ENCODE assay signal across 29 cellular contexts in the genomic region with DNA sequence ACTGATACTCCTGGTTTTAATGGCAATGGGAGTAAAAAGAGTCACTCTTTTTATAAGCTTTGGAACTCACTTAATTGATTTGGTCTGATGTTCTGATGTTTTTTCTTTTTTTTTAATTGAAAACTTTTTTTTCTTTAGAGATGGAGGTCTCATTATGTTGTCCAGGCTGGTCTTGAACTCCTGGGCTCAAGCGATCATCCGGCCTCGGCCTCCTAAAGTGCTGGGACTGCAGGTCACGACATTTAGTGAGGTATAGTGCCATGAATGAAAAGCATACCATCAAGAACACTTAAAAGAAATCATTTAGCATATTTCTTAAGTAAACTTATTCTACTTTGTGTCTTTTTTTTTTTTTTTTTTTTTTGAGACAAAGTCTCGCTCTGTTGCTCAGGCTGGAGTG. TPM values are rescaled to one million over a fixed set of nuclear protein-coding genes. Genes with fewer than 3 reads are reported as not detected.
DNase-seq lines count a peak whose midpoint lies in the region; ATAC-seq and TF ChIP-seq lines count a peak whose summit lies in the region.
"Had no signal": no experiment of that assay in that cellular context is flagged by ENCODE, and none has a peak within 500 bp of the region (broad histone marks: within the 10 kb centered on the region; RNA-seq: fewer than 3 reads in every experiment).

No MANE protein-coding gene starts in this region.

- H2AFZ ChIP-seq in PC-3 (ENCODE audit: low read length), result no peak overlapping the region
- no peak overlapping the region for H2AFZ ChIP-seq in mesenchymal stem cell (ENCODE audit: low read depth, low read length)
- H2AFZ ChIP-seq: neural progenitor cell had no signal

- no peaks in the 10 kb centered on the region for H3K27me3 Mint-ChIP-seq in activated T-cell treated with anti-CD3 and anti-CD28 coated beads, Interleukin-2, amount 50 U/mL, for 24 hours
- no peaks in the 10 kb centered on the region for H3K27me3 Mint-ChIP-seq in activated CD4-positive, alpha-beta memory T cell treated with anti-CD3 and anti-CD28 coated beads, Interleukin-2, amount 10 ng/mL, durations not matched to agents 7 days and 5 days
- H3K27me3 Mint-ChIP-seq: stimulated activated naive B cell treated with anti-CD40 and anti-IgM and Interleukin-4, amounts not matched to agents 10 μg/mL and 1 μg/mL and 100 μg/mL, for 72 hours had no signal

- H3K4me3 Mint-ChIP-seq in activated T-cell treated with anti-CD3 and anti-CD28 coated beads, Interleukin-2, amount 50 U/mL, for 24 hours, result peak overlapping the region; percentile 30
- H3K4me3 Mint-ChIP-seq in activated CD4-positive, alpha-beta memory T cell treated with anti-CD3 and anti-CD28 coated beads, Interleukin-2, amount 10 ng/mL, durations not matched to agents 7 days and 5 days, result no peak overlapping the region
- H3K4me3 Mint-ChIP-seq: activated CD8-positive, alpha-beta T cell treated with anti-CD3 and anti-CD28 coated beads, Interleukin-2, amount 10 ng/mL, durations not matched to agents 7 days and 5 days; neural progenitor cell had no signal

- H3F3A ChIP-seq in PC-3 (ENCODE audit: low read length, unreplicated experiment), result peaks cover 14% of the 10 kb centered on the region

- H4K20me1 ChIP-seq in PC-3 (ENCODE audit: low read length), result peaks cover 67% of the 10 kb centered on the region

- H3K79me2 ChIP-seq in PC-3 (ENCODE audit: low read length), result peaks cover 93% of the 10 kb centered on the region

- H3K4me1 ChIP-seq in PC-3 (ENCODE audit: insufficient read depth, low read length), result peaks cover 49% of the 10 kb centered on the region
- peaks cover 7% of the 10 kb centered on the region for H3K4me1 ChIP-seq in mesenchymal stem cell (ENCODE audit: control insufficient read depth, insufficient read depth, low read depth, low read length)

- H3K27ac ChIP-seq in PC-3 (ENCODE audit: low read length), result no peak overlapping the region
- no peak overlapping the region for H3K27ac ChIP-seq in mesenchymal stem cell (ENCODE audit: low read length, poor library complexity, severe bottlenecking)
- H3K27ac ChIP-seq: BLaER1 treated with 17β-estradiol and CSF1 and Interleukin-3, amounts not matched to agents 10 nM and 100 nM; heart right ventricle; neural progenitor cell; suprapubic skin had no signal

- H3K4me1 Mint-ChIP-seq in activated T-cell treated with anti-CD3 and anti-CD28 coated beads, Interleukin-2, amount 50 U/mL, for 24 hours (ENCODE audit: low read depth), result peaks cover 41% of the 10 kb centered on the region
- peaks cover 51% of the 10 kb centered on the region for H3K4me1 Mint-ChIP-seq in activated CD4-positive, alpha-beta memory T cell treated with anti-CD3 and anti-CD28 coated beads, Interleukin-2, amount 10 ng/mL, durations not matched to agents 7 days and 5 days

- H3K27me3 ChIP-seq in PC-3 (ENCODE audit: low read length) (no peaks in the 10 kb centered on the region), mesenchymal stem cell (ENCODE audit: control insufficient read depth in 1 of 2, insufficient read depth in 1 of 2, low read length in 2 of 2) (no peaks in the 10 kb centered on the region)
- H3K27me3 ChIP-seq: BLaER1 treated with 17β-estradiol and CSF1 and Interleukin-3, amounts not matched to agents 10 nM and 100 nM; heart right ventricle; neural progenitor cell; suprapubic skin; uterus had no signal

- H3K9ac ChIP-seq in PC-3 (ENCODE audit: low read length) (no peak overlapping the region), mesenchymal stem cell (ENCODE audit: low read length) (peak overlapping the region; percentile 52)
- H3K9ac ChIP-seq: neural progenitor cell had no signal

- no peak overlapping the region for H2BK120ac ChIP-seq in mesenchymal stem cell (ENCODE audit: low read depth, low read length)

- no peak overlapping the region for H4K8ac ChIP-seq in mesenchymal stem cell (ENCODE audit: low read length)

- TF ChIP-seq CTCF in PC-3 (conservative IDR thresholded peaks at IDR 0.05; ENCODE audit: low read depth, low read length), result no peak

- no TSS peak for BruUV-seq in PC-3 (replicated peaks; lab: Mats Ljungman, UMichigan)

- peak overlapping the region; percentile 16 for H3K27ac Mint-ChIP-seq in activated T-cell treated with anti-CD3 and anti-CD28 coated beads, Interleukin-2, amount 50 U/mL, for 24 hours
- H3K27ac Mint-ChIP-seq in activated CD4-positive, alpha-beta memory T cell treated with anti-CD3 and anti-CD28 coated beads, Interleukin-2, amount 10 ng/mL, durations not matched to agents 7 days and 5 days, result no peak overlapping the region
- H3K27ac Mint-ChIP-seq: activated CD8-positive, alpha-beta T cell treated with anti-CD3 and anti-CD28 coated beads, Interleukin-2, amount 10 ng/mL, durations not matched to agents 7 days and 5 days; neural progenitor cell had no signal

- no peak overlapping the region for H3K14ac ChIP-seq in mesenchymal stem cell (ENCODE audit: low read length in 2 of 2)

- no peak overlapping the region for H2BK15ac ChIP-seq in mesenchymal stem cell (ENCODE audit: low read depth, poor library complexity, severe bottlenecking)

- H3K79me1 ChIP-seq in mesenchymal stem cell (replicated peaks; ENCODE audit: low read length, poor library complexity, severe bottlenecking), result peaks cover 4% of the 10 kb centered on the region

- H2AK5ac ChIP-seq in mesenchymal stem cell (ENCODE audit: low read length, severe bottlenecking), result no peak overlapping the region

- no peak overlapping the region for H2BK5ac ChIP-seq in mesenchymal stem cell (ENCODE audit: low read depth, low read length, poor library complexity, severe bottlenecking)

- H4K91ac ChIP-seq in mesenchymal stem cell (ENCODE audit: low read length), result no peak overlapping the region

- POLR2A ChIA-PET in PC-3 (lab: Charles Lee; ENCODE audit: unreplicated experiment), result no interaction called here
- POLR2A ChIA-PET in activated CD4-positive, alpha-beta memory T cell treated with anti-CD3 and anti-CD28 coated beads, Interleukin-2, amount 10 ng/mL, durations not matched to agents 7 days and 5 days (lab: Charles Lee), result interaction anchor here (4.9 to 8.2 kb wide), 3 partner anchors 9 to 73 kb away, joined by 33 to 151 read pairs (median 93); partner anchors contain the start of genes EID3 and TXNRD1

- no peak for DNase-seq in activated T-cell treated with anti-CD3 and anti-CD28 coated beads, Interleukin-2, amount 50 U/mL, for 24 hours
- DNase-seq in activated T-cell treated with anti-CD3 and anti-CD28 coated beads for 4 hours (no peak), PC-3 (peak; percentile 1), mesenchymal stem cell (no peak), nucleus accumbens (lab: John Stamatoyannopoulos, UW) (no peak)
- DNase-seq in activated CD4-positive, CD25-positive, alpha-beta regulatory T cell treated with anti-CD3 and anti-CD28 coated beads, Interleukin-2, amount 50 U/mL, for 72 hours, result no peak
- no peak for DNase-seq in activated CD4-positive, alpha-beta memory T cell treated with anti-CD3 and anti-CD28 coated beads, Interleukin-2, amount 10 ng/mL, durations not matched to agents 7 days and 5 days
- DNase-seq: activated CD4-positive, alpha-beta T cell treated with anti-CD3 and anti-CD28 coated beads for 1 hour; activated CD8-positive, alpha-beta T cell treated with anti-CD3 and anti-CD28 coated beads, Interleukin-2, amount 10 ng/mL, durations not matched to agents 7 days and 5 days; activated naive CD4-positive, alpha-beta T cell treated with Interleukin-2 at 50 U/mL for 16 hours; activated T-cell treated with anti-CD3 and anti-CD28 coated beads, Interleukin-2, amount 50 U/mL, for 48 hours; amygdala; COR-L47; effector CD4-positive, alpha-beta T cell; foreskin fibroblast; heart right ventricle; KG1; NCI-H1436; NCI-H748 treated with DMSO at 0.1 percent for 48 hours; stimulated activated CD4-positive, alpha-beta T cell treated with anti-CD3 and anti-CD28 coated beads, Interleukin-4, amount 100 ng/mL, for 24 hours; stimulated activated naive B cell treated with anti-CD40 and anti-IgM and Interleukin-4, amounts not matched to agents 10 μg/mL and 1 μg/mL and 100 μg/mL, for 72 hours; uterus had no signal

- peaks cover 87% of the 10 kb centered on the region for H3K36me3 Mint-ChIP-seq in activated T-cell treated with anti-CD3 and anti-CD28 coated beads, Interleukin-2, amount 50 U/mL, for 24 hours (ENCODE audit: low read depth)
- peaks cover 54% of the 10 kb centered on the region for H3K36me3 Mint-ChIP-seq in activated CD4-positive, alpha-beta memory T cell treated with anti-CD3 and anti-CD28 coated beads, Interleukin-2, amount 10 ng/mL, durations not matched to agents 7 days and 5 days (ENCODE audit: low read depth)

- ATAC-seq in PC-3, result no peak
- ATAC-seq in HG02970 (IDR thresholded peaks at IDR 0.05; ENCODE audit: low FRiP score, unreplicated experiment), result no peak
- ATAC-seq: activated CD8-positive, alpha-beta T cell treated with anti-CD3 and anti-CD28 coated beads, Interleukin-2, amount 10 ng/mL, durations not matched to agents 7 days and 5 days; HCT116; heart right ventricle; sciatic nerve; stimulated activated naive B cell treated with anti-CD40 and anti-IgM and Interleukin-4, amounts not matched to agents 10 μg/mL and 1 μg/mL and 100 μg/mL, for 72 hours had no signal

- H3K23ac ChIP-seq in mesenchymal stem cell (ENCODE audit: low read length in 2 of 2), result no peak overlapping the region

- peak overlapping the region; percentile 45 for H3K4me2 ChIP-seq in PC-3 (ENCODE audit: low read length)
- no peak overlapping the region for H3K4me2 ChIP-seq in mesenchymal stem cell (ENCODE audit: low read length, poor library complexity, severe bottlenecking)

- no peak overlapping the region for H3K18ac ChIP-seq in mesenchymal stem cell (ENCODE audit: low read depth in 1 of 2, low read length in 2 of 2)

- no peaks in the 10 kb centered on the region for H3K9me3 Mint-ChIP-seq in activated T-cell treated with anti-CD3 and anti-CD28 coated beads, Interleukin-2, amount 50 U/mL, for 24 hours
- no peaks in the 10 kb centered on the region for H3K9me3 Mint-ChIP-seq in activated CD4-positive, alpha-beta memory T cell treated with anti-CD3 and anti-CD28 coated beads, Interleukin-2, amount 10 ng/mL, durations not matched to agents 7 days and 5 days
- H3K9me3 Mint-ChIP-seq: neural progenitor cell; stimulated activated naive B cell treated with anti-CD40 and anti-IgM and Interleukin-4, amounts not matched to agents 10 μg/mL and 1 μg/mL and 100 μg/mL, for 72 hours had no signal

- H3K36me3 ChIP-seq in PC-3 (ENCODE audit: low read depth, low read length) (peaks cover 59% of the 10 kb centered on the region), mesenchymal stem cell (ENCODE audit: control insufficient read depth in 1 of 2, insufficient read depth in 2 of 2, low read depth in 1 of 2, low read length in 2 of 2) (peaks cover 19 to 55% of the 10 kb centered on the region in 2 experiments)
- H3K36me3 ChIP-seq: neural progenitor cell, uterus had no signal

- intact Hi-C loops in PC-3 (cut with micrococcal nuclease), result no loop called here

- H3K4me3 ChIP-seq in PC-3 (ENCODE audit: low read length) (peak overlapping the region; percentile 34; the same call in 1 of the 2 replicates), mesenchymal stem cell (ENCODE audit: insufficient read depth in 1 of 2, low read depth in 1 of 2, low read length in 2 of 2) (no peak overlapping the region)
- H3K4me3 ChIP-seq: lung, neural progenitor cell, suprapubic skin, uterus had no signal

- 91% methylated on average over 3 of the region's 5 CpGs for WGBS in mesenchymal stem cell

- CTCF ChIA-PET in PC-3 (lab: Charles Lee), result interaction anchor here (0.7 kb wide), 1 partner anchor 113 kb away, joined by 10 read pairs; no protein-coding TSS in a partner anchor
- CTCF ChIA-PET in activated CD4-positive, alpha-beta memory T cell treated with anti-CD3 and anti-CD28 coated beads, Interleukin-2, amount 10 ng/mL, durations not matched to agents 7 days and 5 days (lab: Charles Lee), result interaction anchor here (0.6 to 7.0 kb wide), 4 partner anchors 13 to 181 kb away, joined by 3 to 76 read pairs (median 20); partner anchors contain the start of genes EID3 and TXNRD1

- H2BK12ac ChIP-seq in mesenchymal stem cell (ENCODE audit: low read length in 2 of 2), result no peak overlapping the region

- H3K9me3 ChIP-seq in PC-3 (ENCODE audit: low read length), result no peaks in the 10 kb centered on the region
- no peaks in the 10 kb centered on the region for H3K9me3 ChIP-seq in mesenchymal stem cell (ENCODE audit: control insufficient read depth, low read length)
- H3K9me3 ChIP-seq: BLaER1 treated with 17β-estradiol and CSF1 and Interleukin-3, amounts not matched to agents 10 nM and 100 nM; heart right ventricle; suprapubic skin; uterus had no signal

- no peaks in the 10 kb centered on the region for H3K9me2 ChIP-seq in PC-3 (replicated peaks; ENCODE audit: low read length)

- no peak overlapping the region for H3K4ac ChIP-seq in mesenchymal stem cell (ENCODE audit: low read depth in 1 of 2, low read length in 2 of 2)

RNA-seq across cellular contexts. Expression of gene EID3, which starts 12.7 kb away (rescaled TPM):
- 9.8 and 12.0 TPM in 2 replicates for total RNA-seq in PC-3 (2014; rRNA removed)
- 0.50 TPM for polyA plus RNA-seq in mesenchymal stem cell (2013, experiment 1 of 2)
- 0.51 TPM for polyA plus RNA-seq in mesenchymal stem cell (2013, experiment 2 of 2)
- 1 to 10 TPM; 3.4 to 4.2 TPM for total RNA-seq in activated CD4-positive, alpha-beta memory T cell treated with anti-CD3 and anti-CD28 coated beads, Interleukin-2, amount 10 ng/mL, durations not matched to agents 7 days and 5 days
